17 cellular contexts compared by ENCODE assay signal in the genomic region with DNA sequence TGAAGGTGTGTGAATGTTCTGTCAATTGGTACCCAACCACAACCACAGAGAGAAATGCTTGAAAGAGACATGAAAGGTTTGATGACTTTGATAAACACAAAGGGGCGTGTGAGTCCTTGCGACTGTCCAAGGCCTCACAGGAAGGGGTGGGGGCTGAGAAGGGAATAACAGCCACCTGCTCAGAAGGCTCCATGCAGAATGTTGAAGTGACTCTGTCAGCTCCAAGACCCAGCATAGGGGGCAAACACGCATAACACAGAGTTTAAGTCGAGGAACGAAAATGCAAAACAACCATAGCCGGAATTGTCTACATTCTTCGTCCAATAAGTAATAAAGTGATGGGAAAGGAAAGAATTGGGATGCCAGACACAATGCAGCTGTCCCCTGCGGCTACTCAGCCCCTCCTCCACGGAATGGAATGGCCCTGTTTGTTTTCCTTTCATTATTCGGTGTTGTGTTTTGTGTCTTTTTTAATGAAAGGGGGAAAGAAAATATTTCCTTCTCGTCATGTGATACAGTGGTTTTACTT. TPM values are rescaled to one million over a fixed set of nuclear protein-coding genes. Genes with fewer than 3 reads are reported as not detected.
DNase-seq lines count a peak whose midpoint lies in the region; ATAC-seq, FAIRE-seq and TF ChIP-seq lines count a peak whose summit lies in the region.
"Had no signal": no experiment of that assay in that cellular context is flagged by ENCODE, and none has a peak within 500 bp of the region (broad histone marks: within the 10 kb centered on the region; RNA-seq: fewer than 3 reads in every experiment).

No MANE protein-coding gene starts in this region.

- no peaks in the 10 kb centered on the region for H3K36me3 ChIP-seq in HepG2 (replicated peaks in 1 of 2; ENCODE audit: control insufficient read depth in 1 of 2, insufficient read depth in 2 of 2, low read length in 2 of 2)
- no peaks in the 10 kb centered on the region for H3K36me3 ChIP-seq in right lobe of liver

- TF ChIP-seq RAD21 in HepG2 (CRISPR knock-in tag; IDR thresholded peaks at IDR 0.05): no peak

- POLR2A ChIA-PET in HepG2 (lab: Yijun Ruan, JAX): no interaction called here

- TF ChIP-seq POLR2A in HepG2 (IDR thresholded peaks at IDR 0.05; ENCODE audit: insufficient read depth in 1 of 2, low read depth in 2 of 2, low read length in 2 of 2): no peak
- no peak for TF ChIP-seq POLR2A in right lobe of liver (IDR thresholded peaks at IDR 0.05)

- 72% methylated on average over 11 of the region's 11 CpGs for WGBS in HepG2 (ENCODE audit: low lambda C conversion rate)
- WGBS in right lobe of liver (ENCODE audit: insufficient coverage, low coverage, low lambda C conversion rate, missing lambda C conversion rate): 68% methylated on average over 11 of the region's 11 CpGs

- no peaks in the 10 kb centered on the region for H4K20me1 ChIP-seq in HepG2 (ENCODE audit: insufficient read depth, low read length)

- FAIRE-seq in HepG2 (lab: Jason Lieb, UNC): peak; percentile 66
- no peak for FAIRE-seq in urothelium cell line (lab: Jason Lieb, UNC)
- FAIRE-seq: bronchial epithelial cell had no signal

- peaks cover 2 to 8% (median 6%) of the 10 kb centered on the region in 7 donors for H3K9me3 Mint-ChIP-seq in CD14-positive monocyte
- H3K9me3 Mint-ChIP-seq: activated T-helper 17 cell treated with anti-CD3 and anti-CD28 coated beads, Interleukin-2, amount 50 U/mL, for 72 hours had no signal

- no peak overlapping the region for H3K4me2 ChIP-seq in HepG2 (ENCODE audit: low read depth, low read length)

- H3K4me3 Mint-ChIP-seq in CD14-positive monocyte: no peak overlapping the region
- H3K4me3 Mint-ChIP-seq: activated T-helper 17 cell treated with anti-CD3 and anti-CD28 coated beads, Interleukin-2, amount 50 U/mL, for 72 hours had no signal

- peaks cover 0 to 2% (median 0%) of the 10 kb centered on the region in 3 donors for H3K27me3 Mint-ChIP-seq in CD14-positive monocyte (ENCODE audit: low read depth in 3 of 3)
- H3K27me3 Mint-ChIP-seq: activated T-helper 17 cell treated with anti-CD3 and anti-CD28 coated beads, Interleukin-2, amount 50 U/mL, for 72 hours had no signal

- no peaks in the 10 kb centered on the region for H3K79me2 ChIP-seq in HepG2 (ENCODE audit: insufficient read depth, low read length)

- H3K4me3 ChIP-seq in HepG2 (replicated peaks in 1 of 3; ENCODE audit: insufficient read depth in 1 of 3, low read depth in 2 of 3, low read length in 3 of 3) (no peak overlapping the region), right lobe of liver (no peak overlapping the region)
- H3K4me3 ChIP-seq: skin epidermis had no signal

- H3K4me1 Mint-ChIP-seq in CD14-positive monocyte: peaks cover 15% of the 10 kb centered on the region
- H3K4me1 Mint-ChIP-seq: activated T-helper 17 cell treated with anti-CD3 and anti-CD28 coated beads, Interleukin-2, amount 50 U/mL, for 72 hours had no signal

- ATAC-seq in HepG2 (peak; percentile 60; the same call in 2 of the 3 replicates), right lobe of liver (no peak)
- ATAC-seq: activated T-helper 17 cell treated with anti-CD3 and anti-CD28 coated beads, Interleukin-2, amount 50 U/mL, for 72 hours had no signal

- intact Hi-C loops in HepG2 (cut with micrococcal nuclease; ENCODE audit: unreplicated experiment): no loop called here
- intact Hi-C loops in right lobe of liver (cut with DNase I): no loop called here
- intact Hi-C loops in CD14-positive monocyte (cut with micrococcal nuclease): no loop called here

- no peaks in the 10 kb centered on the region for H3K27me3 ChIP-seq in HepG2 (ENCODE audit: control insufficient read depth in 1 of 2, insufficient read depth in 2 of 2, low read length in 2 of 2)
- H3K27me3 ChIP-seq in right lobe of liver: no peaks in the 10 kb centered on the region

- H3K27ac ChIP-seq in HepG2 (ENCODE audit: extremely low read length, insufficient read depth, low read length) (no peak overlapping the region), right lobe of liver (no peak overlapping the region)

- TF ChIP-seq EP300 in HepG2 (IDR thresholded peaks at IDR 0.05; ENCODE audit: low read depth in 2 of 2, low read length in 2 of 2): peak in 1 of 2 experiments; percentile 60; a peak in 1 of 4 replicates
- TF ChIP-seq EP300 in HepG2 (CRISPR knock-in tag; IDR thresholded peaks at IDR 0.05; ENCODE audit: borderline replicate concordance): no peak; the same call in 1 of the 2 replicates

- CTCF ChIA-PET in HepG2 (lab: Yijun Ruan, JAX; ENCODE audit: low intra/inter-chr PET ratio, low total read pairs): no interaction called here

- H3K9me3 ChIP-seq in HepG2 (ENCODE audit: low read length) (no peaks in the 10 kb centered on the region), right lobe of liver (no peaks in the 10 kb centered on the region)

- no peak overlapping the region for H3K27ac Mint-ChIP-seq in CD14-positive monocyte
- H3K27ac Mint-ChIP-seq: activated T-helper 17 cell treated with anti-CD3 and anti-CD28 coated beads, Interleukin-2, amount 50 U/mL, for 72 hours had no signal

- in situ Hi-C loops in HepG2 (cut with HindIII; ENCODE audit: extremely low pct_ligation_motif_present, low pct_unique_long_range_greater_than_20kb): no loop called here

- no peak overlapping the region for H2AFZ ChIP-seq in HepG2 (ENCODE audit: low read length)

- peak; percentile 19; the same call in 1 of the 2 replicates for TF ChIP-seq CTCF in HepG2 (CRISPR knock-in tag; IDR thresholded peaks at IDR 0.05)
- TF ChIP-seq CTCF in right lobe of liver (IDR thresholded peaks at IDR 0.05): no peak
- no peak for TF ChIP-seq CTCF in CD14-positive monocyte (IDR thresholded peaks at IDR 0.05)

- no peak overlapping the region for H3K9ac ChIP-seq in HepG2 (ENCODE audit: insufficient read depth, low read depth, low read length)

- no peaks in the 10 kb centered on the region for H3K36me3 Mint-ChIP-seq in CD14-positive monocyte

- peaks cover 19% of the 10 kb centered on the region for H3K4me1 ChIP-seq in HepG2 (ENCODE audit: insufficient read depth, low read length)
- no peaks in the 10 kb centered on the region for H3K4me1 ChIP-seq in right lobe of liver

- peak; percentile 58 for DNase-seq in HepG2 (ENCODE audit: low spot score)
- DNase-seq in right lobe of liver: no peak
- peak; percentile 59 to 95 for DNase-seq in dermis microvascular lymphatic vessel endothelial cell (ENCODE audit: low read depth in 2 of 2)
- DNase-seq in mucosa of gallbladder (ENCODE audit: low spot score): peak; percentile 43
- DNase-seq in stimulated activated CD4-positive, alpha-beta T cell treated with anti-CD3 and anti-CD28 coated beads, Interleukin-15, amount 100 ng/mL, for 24 hours: no peak
- DNase-seq in CD14-positive monocyte (ENCODE audit: low spot score): no peak
- DNase-seq in urothelium cell line (ENCODE audit: low spot score): no peak
- no peak for DNase-seq in T-helper 1 cell
- DNase-seq: activated CD4-positive, alpha-beta T cell treated with anti-CD3 and anti-CD28 coated beads, Interleukin-2, amount 50 U/mL, for 4 hours; NCI-H2171; OCI-M1 had no signal

- BruUV-seq in HepG2 (replicated peaks; lab: Mats Ljungman, UMichigan): no TSS peak

RNA-seq across cellular contexts. Expression of gene TMEM212, which starts 19.9 kb away (rescaled TPM):
- total RNA-seq in HepG2 (2016; rRNA removed; fragmentation: Illumina TruSeq; extraction: Trizol) (not detected in 2 replicates), right lobe of liver (not detected), dermis microvascular lymphatic vessel endothelial cell (not detected in 2 replicates), mucosa of gallbladder (not detected)
- not detected in 2 replicates for total RNA-seq in HepG2 (2016; cell fraction: cytosol; rRNA removed; fragmentation: Illumina TruSeq; extraction: Trizol; ENCODE audit: low read depth)
- not detected in 2 replicates for total RNA-seq in HepG2 (2016; cell fraction: insoluble cytoplasmic fraction; rRNA removed; fragmentation: Illumina TruSeq; extraction: Trizol)
- total RNA-seq in HepG2 (2016; cell fraction: membrane; rRNA removed; fragmentation: Illumina TruSeq; extraction: Trizol): not detected in 2 replicates
- total RNA-seq in HepG2 (2016; cell fraction: nucleus; rRNA removed; fragmentation: Illumina TruSeq; extraction: Trizol): not detected in 2 replicates
- polyA plus RNA-seq in HepG2 (2011; rRNA removed) (not detected in 2 replicates), CD14-positive monocyte (not detected)
- polyA plus RNA-seq in HepG2 (2011; cell fraction: cytosol; rRNA removed): 0.06 TPM in 1 of 2 replicates, not detected in the other
- 0.33 TPM in 1 of 2 replicates, not detected in the other for polyA plus RNA-seq in HepG2 (2011; cell fraction: nucleus; rRNA removed)
- polyA plus RNA-seq in HepG2 (2012): not detected in 2 replicates
- not detected in 2 replicates for polyA plus RNA-seq in HepG2 (2016; cell fraction: cytosol; fragmentation: Illumina TruSeq; extraction: Trizol; ENCODE audit: low read depth)
- polyA plus RNA-seq in HepG2 (2016; cell fraction: insoluble cytoplasmic fraction; fragmentation: Illumina TruSeq; extraction: Trizol; ENCODE audit: low read depth): not detected in 2 replicates
- not detected in 2 replicates for polyA plus RNA-seq in HepG2 (2016; cell fraction: membrane; fragmentation: Illumina TruSeq; extraction: Trizol; ENCODE audit: low read depth)
- not detected in 2 replicates for polyA plus RNA-seq in HepG2 (2016; cell fraction: nucleus; fragmentation: Illumina TruSeq; extraction: Trizol; ENCODE audit: insufficient read depth, low read depth)
- not detected in 2 replicates for polyA minus RNA-seq in HepG2 (2011; rRNA and poly(A)+ RNA removed; ENCODE audit: low replicate concordance)
- polyA minus RNA-seq in HepG2 (2011; cell fraction: cytosol; rRNA and poly(A)+ RNA removed): not detected in 2 replicates
- 1.2 TPM in 1 of 2 replicates, not detected in the other for polyA minus RNA-seq in HepG2 (2011; cell fraction: nucleus; rRNA and poly(A)+ RNA removed)
- total RNA-seq: activated T-helper 17 cell treated with anti-CD3 and anti-CD28 coated beads, Interleukin-2, amount 50 U/mL, for 72 hours; bronchial epithelial cell; epithelial cell of proximal tubule; H4 had no signal
- polyA plus RNA-seq: thymus had no signal

RNA-seq across cellular contexts. Expression of gene PLD1, which starts 52.8 kb away (rescaled TPM):
- total RNA-seq in HepG2 (2016; rRNA removed; fragmentation: Illumina TruSeq; extraction: Trizol) (27.1 and 33.6 TPM in 2 replicates), right lobe of liver (10 to 100 TPM; 13.3 to 29.9 (median 18.5) TPM), dermis microvascular lymphatic vessel endothelial cell (62.2 and 89.2 TPM in 2 replicates), mucosa of gallbladder (734 TPM)
- total RNA-seq in HepG2 (2016; cell fraction: cytosol; rRNA removed; fragmentation: Illumina TruSeq; extraction: Trizol; ENCODE audit: low read depth): 12.6 and 14.9 TPM in 2 replicates
- total RNA-seq in HepG2 (2016; cell fraction: insoluble cytoplasmic fraction; rRNA removed; fragmentation: Illumina TruSeq; extraction: Trizol): 28.7 and 35.7 TPM in 2 replicates
- 12.9 and 13.9 TPM in 2 replicates for total RNA-seq in HepG2 (2016; cell fraction: membrane; rRNA removed; fragmentation: Illumina TruSeq; extraction: Trizol)
- total RNA-seq in HepG2 (2016; cell fraction: nucleus; rRNA removed; fragmentation: Illumina TruSeq; extraction: Trizol): 61.9 and 62.3 TPM in 2 replicates
- polyA plus RNA-seq in HepG2 (2011; rRNA removed) (50.3 and 59.4 TPM in 2 replicates), CD14-positive monocyte (1 to 10 TPM; 5.1 to 5.8 TPM)
- polyA plus RNA-seq in HepG2 (2011; cell fraction: cytosol; rRNA removed): 28.6 and 41.2 TPM in 2 replicates
- 71.6 and 77.3 TPM in 2 replicates for polyA plus RNA-seq in HepG2 (2011; cell fraction: nucleus; rRNA removed)
- 41.8 and 49.9 TPM in 2 replicates for polyA plus RNA-seq in HepG2 (2012)
- polyA plus RNA-seq in HepG2 (2016; cell fraction: cytosol; fragmentation: Illumina TruSeq; extraction: Trizol; ENCODE audit: low read depth): 3.8 and 4.4 TPM in 2 replicates
- 25.0 and 25.2 TPM in 2 replicates for polyA plus RNA-seq in HepG2 (2016; cell fraction: insoluble cytoplasmic fraction; fragmentation: Illumina TruSeq; extraction: Trizol; ENCODE audit: low read depth)
- polyA plus RNA-seq in HepG2 (2016; cell fraction: membrane; fragmentation: Illumina TruSeq; extraction: Trizol; ENCODE audit: low read depth): 6.2 and 6.8 TPM in 2 replicates
- polyA plus RNA-seq in HepG2 (2016; cell fraction: nucleus; fragmentation: Illumina TruSeq; extraction: Trizol; ENCODE audit: insufficient read depth, low read depth): 33.1 and 33.7 TPM in 2 replicates
- polyA minus RNA-seq in HepG2 (2011; rRNA and poly(A)+ RNA removed; ENCODE audit: low replicate concordance): 21.7 and 144 TPM in 2 replicates
- 63.4 and 75.3 TPM in 2 replicates for polyA minus RNA-seq in HepG2 (2011; cell fraction: cytosol; rRNA and poly(A)+ RNA removed)
- polyA minus RNA-seq in HepG2 (2011; cell fraction: nucleus; rRNA and poly(A)+ RNA removed): 391 and 460 TPM in 2 replicates

Comparison
In these comparisons a context has a peak if more than half of its experiments do, and no peak if none do; other contexts are left out.
1. DNase-seq: peak in HepG2 (single experiment), dermis microvascular lymphatic vessel endothelial cell (2 of 2) and mucosa of gallbladder (single experiment); none in right lobe of liver (0 of 3), stimulated activated CD4-positive, alpha-beta T cell treated with anti-CD3 and anti-CD28 coated beads, Interleukin-15, amount 100 ng/mL, for 24 hours (single experiment), CD14-positive monocyte (single experiment), urothelium cell line (single experiment) and T-helper 1 cell (0 of 5).